In genomic region chr22:24813861-24814770, GRCh38 we compare ENCODE assay signal across 30 cellular contexts. TPM values are rescaled to one million over a fixed set of nuclear protein-coding genes. Genes with fewer than 3 reads are reported as not detected.
"Had no signal": no experiment of that assay in that cellular context is flagged by ENCODE, and none has a peak within 500 bp of the region (broad histone marks: within the 10 kb centered on the region; RNA-seq: fewer than 3 reads in every experiment).

No MANE protein-coding gene starts in this region.

- H3K27ac ChIP-seq: epithelial cell of prostate, gastrocnemius medialis, neural progenitor cell, ovary, skin epidermis, spleen, testis, tibial artery, upper lobe of left lung had no signal

- H3K27me3 ChIP-seq: dorsolateral prefrontal cortex, gastrocnemius medialis, neural progenitor cell, ovary, testis, tibial artery, upper lobe of left lung had no signal

- H3K4me3 ChIP-seq: dorsolateral prefrontal cortex, gastrocnemius medialis, neural progenitor cell, ovary, skin epidermis, spleen, testis, tibial artery, upper lobe of left lung had no signal

- H3K36me3 ChIP-seq: gastrocnemius medialis, neural progenitor cell, ovary, spleen, tibial artery, upper lobe of left lung had no signal

- H3K9me3 ChIP-seq: gastrocnemius medialis, ovary, testis, tibial artery had no signal

- H3K4me1 ChIP-seq: gastrocnemius medialis had no signal

- ATAC-seq: esophagus mucosa; gastrocnemius medialis; left colon; naive thymus-derived CD4-positive, alpha-beta T cell; stimulated activated memory B cell treated with anti-CD40 and anti-IgM and Interleukin-4, amounts not matched to agents 10 μg/mL and 1 μg/mL and 100 μg/mL, for 72 hours; stimulated activated naive CD8-positive, alpha-beta T cell treated with anti-CD3 and anti-CD28 coated beads, Interleukin-15, Interleukin-2, amounts not matched to agents 100 U/mL and 50 U/mL, for 24 hours had no signal

- DNase-seq: central memory CD4-positive, alpha-beta T cell; effector CD4-positive, alpha-beta T cell; endodermal cell; foreskin fibroblast; gastrocnemius medialis; head of caudate nucleus; hippocampal formation; left colon; mesendoderm; midbrain; naive thymus-derived CD4-positive, alpha-beta T cell; nucleus accumbens; ovary; spleen; stimulated activated CD4-positive, alpha-beta T cell treated with anti-CD3 and anti-CD28 coated beads, Interleukin-4, amount 100 ng/mL, for 4 hours; stimulated activated naive CD8-positive, alpha-beta T cell treated with anti-CD3 and anti-CD28 coated beads, Interleukin-15, Interleukin-2, amounts not matched to agents 100 U/mL and 50 U/mL, for 24 hours; testis; tibial artery; upper lobe of left lung had no signal

RNA-seq across cellular contexts. Expression of gene PIWIL3, which starts 39.6 kb away (rescaled TPM):
- total RNA-seq: cerebellum; endodermal cell; esophagus mucosa; gastrocnemius medialis; kidney epithelial cell; left colon; lung microvascular endothelial cell; mucosa of gallbladder; naive thymus-derived CD4-positive, alpha-beta T cell; progenitor cell of endocrine pancreas; spleen; upper lobe of left lung had no signal
